16 cellular contexts compared by ENCODE assay signal in the genomic region with DNA sequence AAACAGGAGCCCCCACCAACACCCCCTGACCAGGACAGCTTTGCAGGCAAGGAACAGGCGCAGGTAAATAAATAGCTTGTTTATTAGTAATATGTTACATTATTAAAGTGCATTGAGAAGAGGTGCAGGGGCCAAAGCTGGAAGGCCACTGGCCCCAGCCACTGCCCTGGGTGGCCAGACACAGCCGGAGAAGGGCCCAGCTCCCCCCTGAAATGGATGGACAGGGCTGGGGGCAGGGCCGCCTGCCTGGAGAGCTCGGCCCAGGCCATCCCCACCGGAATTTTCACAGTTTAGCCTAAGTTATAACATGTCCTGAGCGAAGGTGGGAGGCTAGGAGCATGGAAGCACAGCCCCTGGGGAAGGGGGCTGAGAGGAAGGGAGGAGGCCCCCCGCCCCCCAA. TPM values are rescaled to one million over a fixed set of nuclear protein-coding genes. Genes with fewer than 3 reads are reported as not detected.
"Had no signal": no experiment of that assay in that cellular context is flagged by ENCODE, and none has a peak within 500 bp of the region (broad histone marks: within the 10 kb centered on the region; RNA-seq: fewer than 3 reads in every experiment).

No MANE protein-coding gene starts in this region.

- ATAC-seq: activated CD4-positive, CD25-positive, alpha-beta regulatory T cell treated with anti-CD3 and anti-CD28 coated beads, Interleukin-2, amount 50 U/mL, for 24 hours; activated CD8-positive, alpha-beta memory T cell treated with anti-CD3 and anti-CD28 coated beads, Interleukin-2, amount 10 ng/mL, durations not matched to agents 7 days and 5 days; activated CD8-positive, alpha-beta T cell treated with anti-CD3 and anti-CD28 coated beads for 36 hours; activated naive CD4-positive, alpha-beta T cell treated with anti-CD3 and anti-CD28 coated beads, Interleukin-2, amount 50 U/mL, for 72 hours; heart left ventricle; naive thymus-derived CD4-positive, alpha-beta T cell had no signal

- H3K4me3 ChIP-seq: ascending aorta, heart left ventricle, stomach, suprapubic skin, tibial nerve had no signal

- H3K27me3 ChIP-seq: ascending aorta, heart left ventricle, suprapubic skin, tibial nerve had no signal

- H3K36me3 ChIP-seq: ascending aorta had no signal

- H3K4me1 ChIP-seq: ascending aorta had no signal

- H3K27ac ChIP-seq: ascending aorta, heart left ventricle, stomach, suprapubic skin, VCaP had no signal

- DNase-seq: activated CD4-positive, alpha-beta T cell treated with anti-CD3 and anti-CD28 coated beads, Interleukin-2, amount 10 ng/mL, durations not matched to agents 7 days and 5 days; activated CD8-positive, alpha-beta memory T cell treated with anti-CD3 and anti-CD28 coated beads, Interleukin-2, amount 10 ng/mL, durations not matched to agents 7 days and 5 days; activated CD8-positive, alpha-beta T cell treated with anti-CD3 and anti-CD28 coated beads for 36 hours; activated T-cell treated with anti-CD3 and anti-CD28 coated beads for 4 hours; heart left ventricle; naive thymus-derived CD4-positive, alpha-beta T cell; occipital lobe; stimulated activated CD4-positive, alpha-beta T cell treated with anti-CD3 and anti-CD28 coated beads, Interleukin-4, amount 100 ng/mL, for 4 hours; stomach had no signal

- H3K9me3 ChIP-seq: ascending aorta, heart left ventricle, stomach, suprapubic skin, tibial nerve had no signal

RNA-seq across cellular contexts. Expression of gene SEMA7A, which starts 24.5 kb away (rescaled TPM):
- polyA plus RNA-seq: naive thymus-derived CD4-positive, alpha-beta T cell had no signal

RNA-seq across cellular contexts. Expression of gene CYP11A1, which starts 41.8 kb away (rescaled TPM):
- total RNA-seq: activated CD4-positive, alpha-beta T cell treated with anti-CD3 and anti-CD28 coated beads, Interleukin-2, amount 10 ng/mL, durations not matched to agents 7 days and 5 days; occipital lobe; T-helper 2 cell treated with Interferon-gamma antibody and Interleukin-4, amounts not matched to agents 100 ng/mL and 5 ng/mL, for 36 hours had no signal
- polyA plus RNA-seq: naive thymus-derived CD4-positive, alpha-beta T cell had no signal
